In the genomic region with DNA sequence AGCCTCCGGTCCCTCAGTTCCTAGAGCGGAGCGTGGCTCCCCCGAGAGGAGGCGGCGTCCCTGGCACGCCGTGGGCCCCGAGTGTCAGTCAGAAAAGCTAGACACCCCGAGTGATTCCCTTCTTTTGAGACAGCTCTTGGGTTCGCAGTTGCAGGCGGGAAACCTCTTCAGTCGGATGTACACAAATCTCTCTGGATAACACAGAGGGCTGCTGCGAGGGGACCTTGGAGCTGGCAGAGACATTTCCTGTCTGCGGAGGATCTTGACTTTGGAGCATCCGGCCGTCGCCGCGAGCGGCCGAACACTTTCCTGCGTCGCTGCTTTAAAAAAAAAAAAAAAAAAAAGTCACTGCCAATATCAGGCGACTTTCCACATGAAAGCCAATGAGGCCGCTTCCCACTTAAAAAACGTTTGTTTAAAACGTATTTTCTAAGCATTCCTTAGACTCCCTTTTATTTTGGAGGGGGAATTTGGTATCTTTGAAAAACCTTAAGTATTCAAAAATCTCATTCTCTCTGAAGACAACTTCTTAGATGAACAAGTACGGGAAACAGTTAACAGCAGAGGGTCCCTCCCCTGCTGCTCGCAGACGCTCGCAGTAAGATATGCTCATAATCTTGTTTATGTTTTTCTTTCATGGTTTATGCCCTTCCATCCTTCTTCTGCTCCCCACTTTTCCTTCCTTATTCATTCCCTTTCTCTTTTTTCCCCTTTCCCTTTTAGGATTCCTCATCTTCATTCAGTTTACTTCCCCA, we compare ENCODE assay signal across 8 cellular contexts. TPM values are rescaled to one million over a fixed set of nuclear protein-coding genes. Genes with fewer than 3 reads are reported as not detected.
DNase-seq lines count a peak whose midpoint lies in the region; ATAC-seq, FAIRE-seq and TF ChIP-seq lines count a peak whose summit lies in the region.

No MANE protein-coding gene starts in this region.

- intact Hi-C loops in right lobe of liver (cut with DNase I) (no loop called here), tibial artery (cut with DNase I; ENCODE audit: low total_unique reads) (loop anchor here (10.0 kb wide), 2 partner anchors 105 to 145 kb away; a partner anchor contains a TSS)

- TF ChIP-seq POLR2A in right lobe of liver (IDR thresholded peaks at IDR 0.05) (peak; percentile 11), GM12892 (IDR thresholded peaks at IDR 0.05; ENCODE audit: low read depth, low read length) (no peak)

- no peak for TF ChIP-seq CTCF in GM20000 (IDR thresholded peaks at IDR 0.05; ENCODE audit: extremely low read depth, missing control alignments)
- no peak for TF ChIP-seq CTCF in right lobe of liver (IDR thresholded peaks at IDR 0.05)
- TF ChIP-seq CTCF in tibial artery (IDR thresholded peaks at IDR 0.05) = no peak

- WGBS in right lobe of liver (ENCODE audit: insufficient coverage, low coverage, low lambda C conversion rate, missing lambda C conversion rate) = 7% methylated on average over 20 of the region's 32 CpGs

- no peak for FAIRE-seq in GM12892 (lab: Jason Lieb, UNC)

- H3K4me1 ChIP-seq in right lobe of liver (peaks cover 0 to 33% (median 7%) of the 10 kb centered on the region in 4 donors), tibial artery (peaks cover 0 to 18% (median 11%) of the 10 kb centered on the region in 4 donors)

- H3K4me3 ChIP-seq in right lobe of liver = peak overlapping the region; percentile 30 to 56 (median 48)
- H3K4me3 ChIP-seq in tibial artery = peak overlapping the region; percentile 43 to 51

- H3K27me3 ChIP-seq in right lobe of liver (no peaks in the 10 kb centered on the region), tibial artery (peaks cover 0 to 6% of the 10 kb centered on the region in 2 donors)

- H3K9me3 ChIP-seq in right lobe of liver (no peaks in the 10 kb centered on the region), tibial artery (no peaks in the 10 kb centered on the region)

- H3K27ac ChIP-seq in right lobe of liver = peak overlapping the region; percentile 55 to 65 (median 64)
- peak overlapping the region; percentile 47 to 57 for H3K27ac ChIP-seq in tibial artery

- ATAC-seq in right lobe of liver = peak; percentile 13 to 45 (median 25)

- H3K36me3 ChIP-seq in right lobe of liver (peaks cover 0 to 9% (median 2%) of the 10 kb centered on the region in 4 donors), tibial artery (no peaks in the 10 kb centered on the region)

- peak; percentile 50 for DNase-seq in A172 (ENCODE audit: low spot score)
- DNase-seq in GM20000 (ENCODE audit: low spot score) = peak; percentile 34
- DNase-seq in RPMI8226 = peak; percentile 27
- peak; percentile 9 for DNase-seq in central memory CD4-positive, alpha-beta T cell
- peak in 2 of 3 donors; percentile 60 to 64 for DNase-seq in right lobe of liver
- peak in 1 of 2 donors; percentile 35 for DNase-seq in tibial artery
- DNase-seq in RKO (ENCODE audit: low spot score) = no peak
- no peak for DNase-seq in GM12892 (ENCODE audit: insufficient read length)

RNA-seq across cellular contexts. Expression of a gene that starts 9.9 kb away (rescaled TPM):
- not detected in 2 replicates for total RNA-seq in A172 (2014; rRNA removed; shearing (Covaris generic))
- total RNA-seq in right lobe of liver = 10 to 100 TPM; 26.8 to 73.2 (median 42.0) TPM
- polyA plus RNA-seq in GM12892 (2012; ENCODE audit: missing spikeins) = 3.9 TPM

Comparison
In these comparisons a context has a peak if more than half of its experiments do, and no peak if none do; other contexts are left out.
1. DNase-seq: peak in A172 (single experiment), GM20000 (single experiment), RPMI8226 (single experiment), central memory CD4-positive, alpha-beta T cell (single experiment) and right lobe of liver (2 of 3); none in RKO (single experiment) and GM12892 (single experiment).
2. RNA of a gene that starts 9.9 kb away (total RNA-seq): 26.8 to 73.2 TPM in right lobe of liver; not detected in A172; every median in the first group is over 10 times any median in the second.